ENCODE assay signal across 24 cellular contexts in the genomic region with DNA sequence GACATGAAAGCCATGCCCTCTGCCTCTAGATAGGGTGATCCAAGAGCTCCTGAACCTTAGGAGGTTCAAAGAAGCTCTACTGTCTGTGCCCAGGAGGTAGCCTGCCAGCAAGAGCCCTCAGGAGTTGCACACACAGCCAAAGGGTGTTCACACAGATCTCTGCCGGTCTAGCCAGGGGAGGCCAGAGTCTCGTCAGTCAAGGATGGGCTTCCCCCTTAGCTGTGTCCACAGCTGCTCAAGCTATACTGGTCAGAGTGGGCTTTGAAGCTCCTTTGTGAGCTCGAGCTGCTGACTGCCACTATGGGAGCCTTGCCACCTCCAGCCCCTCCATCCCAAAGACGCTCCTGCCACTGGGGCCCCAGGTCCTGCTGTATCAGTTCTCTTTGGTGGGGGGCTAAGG.
"Had no signal": no experiment of that assay in that cellular context is flagged by ENCODE, and none has a peak within 500 bp of the region (broad histone marks: within the 10 kb centered on the region; RNA-seq: fewer than 3 reads in every experiment).

No MANE protein-coding gene starts in this region.

- DNase-seq: activated CD4-positive, alpha-beta memory T cell treated with anti-CD3 and anti-CD28 coated beads, Interleukin-2, amount 10 ng/mL, durations not matched to agents 7 days and 5 days; activated CD4-positive, alpha-beta T cell treated with anti-CD3 and anti-CD28 coated beads for 36 hours; activated CD4-positive, alpha-beta T cell treated with anti-CD3 and anti-CD28 coated beads, Interleukin-2, amount 50 U/mL, for 1 hour; activated gamma-delta T cell treated with Interleukin-2 at 50 U/mL for 16 hours; activated naive CD4-positive, alpha-beta T cell treated with anti-CD3 and anti-CD28 coated beads, Interleukin-2, amount 10 ng/mL, durations not matched to agents 7 days and 5 days; activated naive CD8-positive, alpha-beta T cell treated with anti-CD3 and anti-CD28 coated beads for 36 hours; activated T-cell treated with anti-CD3 and anti-CD28 coated beads for 4 hours; anterior cingulate cortex; Karpas-422; NCI-H1105 treated with DMSO at 0.1 percent for 48 hours; NCI-H1436 treated with DMSO at 0.1 percent for 48 hours; NCI-H187; NCI-H2081; NCI-H510A treated with DMSO at 0.1 percent for 48 hours; NCI-H69; NK-92 treated with Interleukin-12 subunit alpha and Interleukin-12 subunit beta, amount 100 ng/mL, for 24 hours; OCI-M1; Right ventricle myocardium superior; RPMI8226; SJCRH30; SK-N-SH; T-helper 1 cell had no signal

- H3K9me3 Mint-ChIP-seq: activated CD4-positive, alpha-beta memory T cell treated with anti-CD3 and anti-CD28 coated beads, Interleukin-2, amount 10 ng/mL, durations not matched to agents 7 days and 5 days; activated naive CD4-positive, alpha-beta T cell treated with anti-CD3 and anti-CD28 coated beads, Interleukin-2, amount 10 ng/mL, durations not matched to agents 7 days and 5 days; activated naive CD8-positive, alpha-beta T cell treated with anti-CD3 and anti-CD28 coated beads for 36 hours had no signal

- H3K4me3 ChIP-seq: SJCRH30 had no signal

- H3K9me3 ChIP-seq: SJCRH30, SK-N-SH had no signal

- H3K27ac Mint-ChIP-seq: activated CD4-positive, alpha-beta memory T cell treated with anti-CD3 and anti-CD28 coated beads, Interleukin-2, amount 10 ng/mL, durations not matched to agents 7 days and 5 days; activated CD4-positive, alpha-beta T cell treated with anti-CD3 and anti-CD28 coated beads for 36 hours; activated naive CD4-positive, alpha-beta T cell treated with anti-CD3 and anti-CD28 coated beads, Interleukin-2, amount 10 ng/mL, durations not matched to agents 7 days and 5 days; activated naive CD8-positive, alpha-beta T cell treated with anti-CD3 and anti-CD28 coated beads for 36 hours had no signal

- H3K9ac ChIP-seq: SK-N-SH had no signal

- H3K4me1 ChIP-seq: SJCRH30 had no signal

- H3K27me3 ChIP-seq: SJCRH30 had no signal

- H3K27ac ChIP-seq: SJCRH30, VCaP had no signal

- H3K4me3 Mint-ChIP-seq: activated CD4-positive, alpha-beta memory T cell treated with anti-CD3 and anti-CD28 coated beads, Interleukin-2, amount 10 ng/mL, durations not matched to agents 7 days and 5 days; activated CD4-positive, alpha-beta T cell treated with anti-CD3 and anti-CD28 coated beads for 36 hours; activated naive CD4-positive, alpha-beta T cell treated with anti-CD3 and anti-CD28 coated beads, Interleukin-2, amount 10 ng/mL, durations not matched to agents 7 days and 5 days; activated naive CD8-positive, alpha-beta T cell treated with anti-CD3 and anti-CD28 coated beads for 36 hours had no signal

- ATAC-seq: activated CD4-positive, alpha-beta T cell treated with anti-CD3 and anti-CD28 coated beads for 36 hours; Panc1 had no signal

- H3K27me3 Mint-ChIP-seq: activated CD4-positive, alpha-beta memory T cell treated with anti-CD3 and anti-CD28 coated beads, Interleukin-2, amount 10 ng/mL, durations not matched to agents 7 days and 5 days; activated CD4-positive, alpha-beta T cell treated with anti-CD3 and anti-CD28 coated beads for 36 hours; activated naive CD4-positive, alpha-beta T cell treated with anti-CD3 and anti-CD28 coated beads, Interleukin-2, amount 10 ng/mL, durations not matched to agents 7 days and 5 days; activated naive CD8-positive, alpha-beta T cell treated with anti-CD3 and anti-CD28 coated beads for 36 hours had no signal

- H3K4me1 Mint-ChIP-seq: activated CD4-positive, alpha-beta memory T cell treated with anti-CD3 and anti-CD28 coated beads, Interleukin-2, amount 10 ng/mL, durations not matched to agents 7 days and 5 days; activated CD4-positive, alpha-beta T cell treated with anti-CD3 and anti-CD28 coated beads for 36 hours; activated naive CD4-positive, alpha-beta T cell treated with anti-CD3 and anti-CD28 coated beads, Interleukin-2, amount 10 ng/mL, durations not matched to agents 7 days and 5 days; activated naive CD8-positive, alpha-beta T cell treated with anti-CD3 and anti-CD28 coated beads for 36 hours had no signal
